1 cellular context compared by ENCODE assay signal in the genomic region with DNA sequence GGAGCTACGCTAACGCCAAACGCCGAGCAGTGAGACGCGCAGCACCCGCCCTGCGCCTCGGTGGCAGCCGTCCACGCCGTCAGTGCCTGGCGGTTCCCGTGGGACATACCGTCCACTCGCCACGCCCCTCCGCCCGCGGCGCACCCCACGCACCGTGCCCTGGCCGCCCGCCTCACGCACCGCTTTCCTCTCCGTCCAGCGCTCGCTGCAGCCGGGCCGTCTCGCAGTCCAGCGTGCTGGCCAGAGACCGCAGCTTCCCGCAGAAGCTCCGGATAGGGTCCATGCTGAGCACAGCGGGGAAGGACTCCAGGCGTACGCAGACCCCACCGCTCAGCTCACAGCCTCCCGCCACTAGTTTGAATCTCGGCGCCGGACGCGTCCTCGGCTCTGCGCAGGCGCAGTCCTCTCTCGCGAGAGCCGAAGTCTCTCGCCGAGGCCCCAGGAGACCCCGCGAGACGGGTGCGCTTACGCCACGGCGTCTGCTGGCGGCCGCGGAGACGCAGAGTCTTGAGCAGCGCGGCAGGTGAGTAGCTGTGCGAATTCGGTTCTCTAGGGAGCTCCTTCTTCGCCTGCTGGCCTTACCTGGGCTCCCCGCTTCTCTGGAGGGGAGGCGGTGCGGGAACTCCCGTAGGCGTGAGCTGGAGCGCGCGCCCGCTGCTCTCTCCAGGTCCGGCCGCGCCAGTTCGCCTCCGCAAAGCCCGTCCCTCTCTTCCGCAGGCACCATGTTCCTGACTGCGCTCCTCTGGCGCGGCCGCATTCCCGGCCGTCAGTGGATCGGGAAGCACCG.
TF ChIP-seq lines count a peak whose summit lies in the region.

A gene (plus strand): TSS at position 464 of the 787 bp plus-strand sequence. CDS start 259 bp downstream, at position 723.
A gene (minus strand): TSS at position 358 of the 787 bp plus-strand sequence. CDS start 75 bp downstream, at position 283.

TF ChIP-seq in HepG2, 621 proteins besides CTCF, POLR2A, EP300 and RAD21 (continued from another document and continues in another):
- TF ChIP-seq, protein P1, sequence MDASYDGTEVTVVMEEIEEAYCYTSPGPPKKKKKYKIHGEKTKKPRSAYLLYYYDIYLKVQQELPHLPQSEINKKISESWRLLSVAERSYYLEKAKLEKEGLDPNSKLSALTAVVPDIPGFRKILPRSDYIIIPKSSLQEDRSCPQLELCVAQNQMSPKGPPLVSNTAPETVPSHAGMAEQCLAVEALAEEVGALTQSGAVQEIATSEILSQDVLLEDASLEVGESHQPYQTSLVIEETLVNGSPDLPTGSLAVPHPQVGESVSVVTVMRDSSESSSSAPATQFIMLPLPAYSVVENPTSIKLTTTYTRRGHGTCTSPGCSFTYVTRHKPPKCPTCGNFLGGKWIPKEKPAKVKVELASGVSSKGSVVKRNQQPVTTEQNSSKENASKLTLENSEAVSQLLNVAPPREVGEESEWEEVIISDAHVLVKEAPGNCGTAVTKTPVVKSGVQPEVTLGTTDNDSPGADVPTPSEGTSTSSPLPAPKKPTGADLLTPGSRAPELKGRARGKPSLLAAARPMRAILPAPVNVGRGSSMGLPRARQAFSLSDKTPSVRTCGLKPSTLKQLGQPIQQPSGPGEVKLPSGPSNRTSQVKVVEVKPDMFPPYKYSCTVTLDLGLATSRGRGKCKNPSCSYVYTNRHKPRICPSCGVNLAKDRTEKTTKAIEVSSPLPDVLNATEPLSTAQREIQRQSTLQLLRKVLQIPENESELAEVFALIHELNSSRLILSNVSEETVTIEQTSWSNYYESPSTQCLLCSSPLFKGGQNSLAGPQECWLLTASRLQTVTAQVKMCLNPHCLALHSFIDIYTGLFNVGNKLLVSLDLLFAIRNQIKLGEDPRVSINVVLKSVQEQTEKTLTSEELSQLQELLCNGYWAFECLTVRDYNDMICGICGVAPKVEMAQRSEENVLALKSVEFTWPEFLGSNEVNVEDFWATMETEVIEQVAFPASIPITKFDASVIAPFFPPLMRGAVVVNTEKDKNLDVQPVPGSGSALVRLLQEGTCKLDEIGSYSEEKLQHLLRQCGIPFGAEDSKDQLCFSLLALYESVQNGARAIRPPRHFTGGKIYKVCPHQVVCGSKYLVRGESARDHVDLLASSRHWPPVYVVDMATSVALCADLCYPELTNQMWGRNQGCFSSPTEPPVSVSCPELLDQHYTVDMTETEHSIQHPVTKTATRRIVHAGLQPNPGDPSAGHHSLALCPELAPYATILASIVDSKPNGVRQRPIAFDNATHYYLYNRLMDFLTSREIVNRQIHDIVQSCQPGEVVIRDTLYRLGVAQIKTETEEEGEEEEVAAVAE (CRISPR knock-in tag; IDR thresholded peaks at IDR 0.05; ENCODE audit: borderline replicate concordance): no peak; the same call in 1 of the 2 replicates
- TF ChIP-seq RAD51 (IDR thresholded peaks at IDR 0.05; ENCODE audit: borderline replicate concordance) (no peak), ZNF274 (CRISPR knock-in tag; IDR thresholded peaks at IDR 0.05) (no peak; the same call in 1 of the 2 replicates), ZNF558 (CRISPR knock-in tag; IDR thresholded peaks at IDR 0.05; ENCODE audit: borderline replicate concordance) (peak; percentile 77; the same call in 1 of the 2 replicates), NRL (CRISPR knock-in tag; IDR thresholded peaks at IDR 0.05; ENCODE audit: borderline replicate concordance) (peak; percentile 72), NFE2L1 (CRISPR knock-in tag; IDR thresholded peaks at IDR 0.05; ENCODE audit: borderline replicate concordance) (no peak; the same call in 1 of the 2 replicates), ZNF660 (CRISPR knock-in tag; IDR thresholded peaks at IDR 0.05; ENCODE audit: borderline replicate concordance, low read depth) (no peak), NFIC (IDR thresholded peaks at IDR 0.05; ENCODE audit: low read length) (no peak), ZIK1 (CRISPR knock-in tag; IDR thresholded peaks at IDR 0.05; ENCODE audit: borderline replicate concordance, low read depth) (0 out of 2 replicates have a peak, but pooled peaks have one; percentile 57), RFXAP (CRISPR knock-in tag; IDR thresholded peaks at IDR 0.05; ENCODE audit: borderline replicate concordance) (no peak), FOXJ3 (CRISPR knock-in tag; IDR thresholded peaks at IDR 0.05; ENCODE audit: borderline replicate concordance) (peak; percentile 84), ZNF547 (CRISPR knock-in tag; IDR thresholded peaks at IDR 0.05) (peak; percentile 37), BRCA1 (CRISPR knock-in tag; IDR thresholded peaks at IDR 0.05) (peak; percentile 72), TMF1 (CRISPR knock-in tag; IDR thresholded peaks at IDR 0.05; ENCODE audit: low read depth) (peak; percentile 73; the same call in 1 of the 2 replicates), U2AF1 (optimal IDR thresholded peaks at IDR 0.05; ENCODE audit: low read depth, low read length) (no peak), MATR3 (CRISPR knock-in tag; IDR thresholded peaks at IDR 0.05) (no peak), ZMAT3 (CRISPR knock-in tag; conservative IDR thresholded peaks at IDR 0.05) (no peak; the same call in 1 of the 2 replicates), ZNF777 (CRISPR knock-in tag; IDR thresholded peaks at IDR 0.05) (peak; percentile 83), CCDC6 (CRISPR knock-in tag; IDR thresholded peaks at IDR 0.05) (peak; percentile 98), KDM6A (CRISPR knock-in tag; IDR thresholded peaks at IDR 0.05; ENCODE audit: low read depth) (no peak), ZNF383 (CRISPR knock-in tag; IDR thresholded peaks at IDR 0.05; ENCODE audit: borderline replicate concordance) (no peak), ASH2L (IDR thresholded peaks at IDR 0.05; ENCODE audit: insufficient read length, low read depth, low read length) (peak; percentile 98), ZNF749 (CRISPR knock-in tag; IDR thresholded peaks at IDR 0.05; ENCODE audit: borderline replicate concordance) (peak; percentile 84), TCF7 (IDR thresholded peaks at IDR 0.05; ENCODE audit: low read depth) (no peak), ZMYM4 (CRISPR knock-in tag; IDR thresholded peaks at IDR 0.05) (peak; percentile 98), CBX5 (CRISPR knock-in tag; IDR thresholded peaks at IDR 0.05; ENCODE audit: borderline replicate concordance) (0 out of 2 replicates have a peak, but pooled peaks have one; percentile 14), KLF9 (CRISPR knock-in tag; IDR thresholded peaks at IDR 0.05; ENCODE audit: low read depth) (peak; percentile 40; the same call in 1 of the 2 replicates)
- TF ChIP-seq, protein P2, sequence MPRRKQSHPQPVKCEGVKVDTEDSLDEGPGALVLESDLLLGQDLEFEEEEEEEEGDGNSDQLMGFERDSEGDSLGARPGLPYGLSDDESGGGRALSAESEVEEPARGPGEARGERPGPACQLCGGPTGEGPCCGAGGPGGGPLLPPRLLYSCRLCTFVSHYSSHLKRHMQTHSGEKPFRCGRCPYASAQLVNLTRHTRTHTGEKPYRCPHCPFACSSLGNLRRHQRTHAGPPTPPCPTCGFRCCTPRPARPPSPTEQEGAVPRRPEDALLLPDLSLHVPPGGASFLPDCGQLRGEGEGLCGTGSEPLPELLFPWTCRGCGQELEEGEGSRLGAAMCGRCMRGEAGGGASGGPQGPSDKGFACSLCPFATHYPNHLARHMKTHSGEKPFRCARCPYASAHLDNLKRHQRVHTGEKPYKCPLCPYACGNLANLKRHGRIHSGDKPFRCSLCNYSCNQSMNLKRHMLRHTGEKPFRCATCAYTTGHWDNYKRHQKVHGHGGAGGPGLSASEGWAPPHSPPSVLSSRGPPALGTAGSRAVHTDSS (CRISPR knock-in tag; conservative IDR thresholded peaks at IDR 0.05): no peak
- TF ChIP-seq, protein P3, sequence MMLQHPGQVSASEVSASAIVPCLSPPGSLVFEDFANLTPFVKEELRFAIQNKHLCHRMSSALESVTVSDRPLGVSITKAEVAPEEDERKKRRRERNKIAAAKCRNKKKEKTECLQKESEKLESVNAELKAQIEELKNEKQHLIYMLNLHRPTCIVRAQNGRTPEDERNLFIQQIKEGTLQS (CRISPR knock-in tag; IDR thresholded peaks at IDR 0.05): peak; percentile 36; the same call in 1 of the 2 replicates
- TF ChIP-seq, protein P4, sequence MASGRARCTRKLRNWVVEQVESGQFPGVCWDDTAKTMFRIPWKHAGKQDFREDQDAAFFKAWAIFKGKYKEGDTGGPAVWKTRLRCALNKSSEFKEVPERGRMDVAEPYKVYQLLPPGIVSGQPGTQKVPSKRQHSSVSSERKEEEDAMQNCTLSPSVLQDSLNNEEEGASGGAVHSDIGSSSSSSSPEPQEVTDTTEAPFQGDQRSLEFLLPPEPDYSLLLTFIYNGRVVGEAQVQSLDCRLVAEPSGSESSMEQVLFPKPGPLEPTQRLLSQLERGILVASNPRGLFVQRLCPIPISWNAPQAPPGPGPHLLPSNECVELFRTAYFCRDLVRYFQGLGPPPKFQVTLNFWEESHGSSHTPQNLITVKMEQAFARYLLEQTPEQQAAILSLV (CRISPR knock-in tag; IDR thresholded peaks at IDR 0.05; ENCODE audit: borderline replicate concordance): peak; percentile 72
- TF ChIP-seq, protein P5, sequence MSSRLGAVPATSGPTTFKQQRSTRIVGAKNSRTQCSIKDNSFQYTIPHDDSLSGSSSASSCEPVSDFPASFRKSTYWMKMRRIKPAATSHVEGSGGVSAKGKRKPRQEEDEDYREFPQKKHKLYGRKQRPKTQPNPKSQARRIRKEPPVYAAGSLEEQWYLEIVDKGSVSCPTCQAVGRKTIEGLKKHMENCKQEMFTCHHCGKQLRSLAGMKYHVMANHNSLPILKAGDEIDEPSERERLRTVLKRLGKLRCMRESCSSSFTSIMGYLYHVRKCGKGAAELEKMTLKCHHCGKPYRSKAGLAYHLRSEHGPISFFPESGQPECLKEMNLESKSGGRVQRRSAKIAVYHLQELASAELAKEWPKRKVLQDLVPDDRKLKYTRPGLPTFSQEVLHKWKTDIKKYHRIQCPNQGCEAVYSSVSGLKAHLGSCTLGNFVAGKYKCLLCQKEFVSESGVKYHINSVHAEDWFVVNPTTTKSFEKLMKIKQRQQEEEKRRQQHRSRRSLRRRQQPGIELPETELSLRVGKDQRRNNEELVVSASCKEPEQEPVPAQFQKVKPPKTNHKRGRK (CRISPR knock-in tag; IDR thresholded peaks at IDR 0.05): no peak
- TF ChIP-seq, protein P6, sequence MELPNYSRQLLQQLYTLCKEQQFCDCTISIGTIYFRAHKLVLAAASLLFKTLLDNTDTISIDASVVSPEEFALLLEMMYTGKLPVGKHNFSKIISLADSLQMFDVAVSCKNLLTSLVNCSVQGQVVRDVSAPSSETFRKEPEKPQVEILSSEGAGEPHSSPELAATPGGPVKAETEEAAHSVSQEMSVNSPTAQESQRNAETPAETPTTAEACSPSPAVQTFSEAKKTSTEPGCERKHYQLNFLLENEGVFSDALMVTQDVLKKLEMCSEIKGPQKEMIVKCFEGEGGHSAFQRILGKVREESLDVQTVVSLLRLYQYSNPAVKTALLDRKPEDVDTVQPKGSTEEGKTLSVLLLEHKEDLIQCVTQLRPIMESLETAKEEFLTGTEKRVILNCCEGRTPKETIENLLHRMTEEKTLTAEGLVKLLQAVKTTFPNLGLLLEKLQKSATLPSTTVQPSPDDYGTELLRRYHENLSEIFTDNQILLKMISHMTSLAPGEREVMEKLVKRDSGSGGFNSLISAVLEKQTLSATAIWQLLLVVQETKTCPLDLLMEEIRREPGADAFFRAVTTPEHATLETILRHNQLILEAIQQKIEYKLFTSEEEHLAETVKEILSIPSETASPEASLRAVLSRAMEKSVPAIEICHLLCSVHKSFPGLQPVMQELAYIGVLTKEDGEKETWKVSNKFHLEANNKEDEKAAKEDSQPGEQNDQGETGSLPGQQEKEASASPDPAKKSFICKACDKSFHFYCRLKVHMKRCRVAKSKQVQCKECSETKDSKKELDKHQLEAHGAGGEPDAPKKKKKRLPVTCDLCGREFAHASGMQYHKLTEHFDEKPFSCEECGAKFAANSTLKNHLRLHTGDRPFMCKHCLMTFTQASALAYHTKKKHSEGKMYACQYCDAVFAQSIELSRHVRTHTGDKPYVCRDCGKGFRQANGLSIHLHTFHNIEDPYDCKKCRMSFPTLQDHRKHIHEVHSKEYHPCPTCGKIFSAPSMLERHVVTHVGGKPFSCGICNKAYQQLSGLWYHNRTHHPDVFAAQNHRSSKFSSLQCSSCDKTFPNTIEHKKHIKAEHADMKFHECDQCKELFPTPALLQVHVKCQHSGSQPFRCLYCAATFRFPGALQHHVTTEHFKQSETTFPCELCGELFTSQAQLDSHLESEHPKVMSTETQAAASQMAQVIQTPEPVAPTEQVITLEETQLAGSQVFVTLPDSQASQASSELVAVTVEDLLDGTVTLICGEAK (IDR thresholded peaks at IDR 0.05): no peak
- TF ChIP-seq, protein P6 (CRISPR knock-in tag; IDR thresholded peaks at IDR 0.05): peak; percentile 66
- TF ChIP-seq, protein P7, sequence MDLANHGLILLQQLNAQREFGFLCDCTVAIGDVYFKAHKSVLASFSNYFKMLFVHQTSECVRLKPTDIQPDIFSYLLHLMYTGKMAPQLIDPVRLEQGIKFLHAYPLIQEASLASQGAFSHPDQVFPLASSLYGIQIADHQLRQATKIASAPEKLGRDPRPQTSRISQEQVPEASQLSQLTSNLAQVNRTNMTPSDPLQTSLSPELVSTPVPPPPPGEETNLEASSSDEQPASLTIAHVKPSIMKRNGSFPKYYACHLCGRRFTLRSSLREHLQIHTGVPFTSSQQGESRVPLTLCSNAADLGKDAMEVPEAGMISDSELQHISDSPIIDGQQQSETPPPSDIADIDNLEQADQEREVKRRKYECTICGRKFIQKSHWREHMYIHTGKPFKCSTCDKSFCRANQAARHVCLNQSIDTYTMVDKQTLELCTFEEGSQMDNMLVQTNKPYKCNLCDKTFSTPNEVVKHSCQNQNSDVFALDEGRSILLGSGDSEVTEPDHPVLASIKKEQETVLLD (CRISPR knock-in tag; IDR thresholded peaks at IDR 0.05; ENCODE audit: low read depth): peak; percentile 83
